Comparison of ENCODE assay signal across 1 cellular context in the genomic region with DNA sequence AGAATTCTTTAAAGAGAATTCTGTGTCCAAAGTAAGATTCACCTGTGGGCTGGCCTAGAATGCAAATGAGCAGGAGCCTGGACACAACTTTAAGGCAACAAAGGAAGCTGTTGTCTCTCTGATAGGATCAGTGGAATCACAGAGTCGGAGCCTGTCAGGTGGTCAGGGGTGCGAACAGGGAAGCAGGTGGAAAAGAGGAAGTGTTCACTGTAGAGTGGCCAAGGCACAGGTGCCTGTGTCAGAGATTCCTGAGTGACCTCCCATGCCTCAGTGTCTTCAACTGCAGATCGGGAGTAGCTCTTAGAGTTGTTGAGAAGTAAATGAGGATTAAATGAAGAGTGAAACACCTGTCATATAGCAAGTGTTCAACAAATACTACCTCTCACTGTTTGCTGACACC.
TF ChIP-seq lines count a peak whose summit lies in the region.

No MANE protein-coding gene starts in this region.

TF ChIP-seq in GM12878, 131 proteins besides CTCF, POLR2A, EP300 and RAD21 (continued from another document):
- TF ChIP-seq, protein P1, sequence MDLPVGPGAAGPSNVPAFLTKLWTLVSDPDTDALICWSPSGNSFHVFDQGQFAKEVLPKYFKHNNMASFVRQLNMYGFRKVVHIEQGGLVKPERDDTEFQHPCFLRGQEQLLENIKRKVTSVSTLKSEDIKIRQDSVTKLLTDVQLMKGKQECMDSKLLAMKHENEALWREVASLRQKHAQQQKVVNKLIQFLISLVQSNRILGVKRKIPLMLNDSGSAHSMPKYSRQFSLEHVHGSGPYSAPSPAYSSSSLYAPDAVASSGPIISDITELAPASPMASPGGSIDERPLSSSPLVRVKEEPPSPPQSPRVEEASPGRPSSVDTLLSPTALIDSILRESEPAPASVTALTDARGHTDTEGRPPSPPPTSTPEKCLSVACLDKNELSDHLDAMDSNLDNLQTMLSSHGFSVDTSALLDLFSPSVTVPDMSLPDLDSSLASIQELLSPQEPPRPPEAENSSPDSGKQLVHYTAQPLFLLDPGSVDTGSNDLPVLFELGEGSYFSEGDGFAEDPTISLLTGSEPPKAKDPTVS (IDR thresholded peaks at IDR 0.05; ENCODE audit: low read depth, low read length), result no peak
TF ChIP-seq in GM12878: peak in this region for 5.
